Comparison of ENCODE assay signal across 28 cellular contexts in the genomic region with DNA sequence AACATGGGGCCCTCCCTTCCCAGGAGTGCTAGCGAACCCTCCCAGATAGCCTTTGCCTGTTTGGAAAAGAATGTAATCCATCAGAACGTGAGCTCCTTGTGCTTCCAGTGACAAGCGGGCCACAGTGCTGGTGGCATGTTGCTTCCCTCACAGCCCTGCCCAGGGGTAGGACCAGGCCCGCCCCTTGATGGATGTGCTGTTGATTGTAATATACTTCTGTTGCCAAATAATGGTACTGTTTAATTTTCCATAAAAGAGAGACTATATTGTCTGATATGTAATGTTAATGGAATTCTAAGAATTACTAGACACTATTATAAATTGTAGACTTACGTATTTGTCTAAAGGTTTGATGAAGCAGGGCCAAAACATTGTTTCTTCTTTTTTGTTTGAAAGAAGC. TPM values are rescaled to one million over a fixed set of nuclear protein-coding genes. Genes with fewer than 3 reads are reported as not detected.
DNase-seq lines count a peak whose midpoint lies in the region; ATAC-seq and TF ChIP-seq lines count a peak whose summit lies in the region.
"Had no signal": no experiment of that assay in that cellular context is flagged by ENCODE, and none has a peak within 500 bp of the region (broad histone marks: within the 10 kb centered on the region; RNA-seq: fewer than 3 reads in every experiment).

No MANE protein-coding gene starts in this region.

- no peaks in the 10 kb centered on the region for H3K9me2 ChIP-seq in PC-3 (replicated peaks; ENCODE audit: low read length)

- H2BK12ac ChIP-seq in neuronal stem cell (ENCODE audit: low read length) = no peak overlapping the region

- H3K36me3 ChIP-seq in PC-3 (ENCODE audit: low read depth, low read length) (peaks cover 19% of the 10 kb centered on the region), esophagus muscularis mucosa (peaks cover 0 to 36% (median 31%) of the 10 kb centered on the region in 4 donors), neuronal stem cell (replicated peaks in 1 of 2; ENCODE audit: control insufficient read depth in 2 of 2, insufficient read depth in 2 of 2, low read length in 2 of 2) (peaks cover 18 to 34% of the 10 kb centered on the region in 2 donors)
- H3K36me3 ChIP-seq: ovary had no signal

- no peak overlapping the region for H3K14ac ChIP-seq in neuronal stem cell (ENCODE audit: low read length)

- WGBS in esophagus muscularis mucosa = 51% methylated on average over 5 of the region's 5 CpGs
- WGBS in neuronal stem cell (ENCODE audit: extremely low coverage in 2 of 2, insufficient read length in 2 of 2, insufficient replicate concordance in 1 of 2), 2 donors = no CpG with 5 or more reads among the region's 5 CpGs

- ATAC-seq in PC-3 = peak; percentile 45
- no peak for ATAC-seq in HG02642 (IDR thresholded peaks at IDR 0.05; ENCODE audit: poor library complexity, unreplicated experiment)
- ATAC-seq in HG02798 (IDR thresholded peaks at IDR 0.05; ENCODE audit: poor library complexity, unreplicated experiment) = no peak
- ATAC-seq: heart left ventricle; left colon; natural killer cell; stimulated activated naive B cell treated with anti-CD40 and anti-IgM and Interleukin-4, amounts not matched to agents 10 μg/mL and 1 μg/mL and 100 μg/mL, for 72 hours had no signal

- TF ChIP-seq CTCF in AG04450 (IDR thresholded peaks at IDR 0.05; ENCODE audit: low read depth, low read length) = no peak
- no peak for TF ChIP-seq CTCF in PC-3 (conservative IDR thresholded peaks at IDR 0.05; ENCODE audit: low read depth, low read length)
- TF ChIP-seq CTCF in esophagus muscularis mucosa (IDR thresholded peaks at IDR 0.05) = no peak

- no peaks in the 10 kb centered on the region for H4K20me1 ChIP-seq in PC-3 (ENCODE audit: low read length)

- H2BK120ac ChIP-seq in neuronal stem cell (ENCODE audit: low read depth, low read length) = no peak overlapping the region

- H2AFZ ChIP-seq in PC-3 (ENCODE audit: low read length) (no peak overlapping the region), neuronal stem cell (ENCODE audit: low read length) (peak overlapping the region; percentile 31)

- H3K9me3 ChIP-seq in AG04450 (ENCODE audit: control insufficient read depth, insufficient read depth, low read length) (no peaks in the 10 kb centered on the region), PC-3 (ENCODE audit: low read length) (no peaks in the 10 kb centered on the region), esophagus muscularis mucosa (no peaks in the 10 kb centered on the region), neuronal stem cell (replicated peaks in 1 of 2; ENCODE audit: control insufficient read depth in 2 of 2, insufficient read depth in 1 of 2, low read depth in 1 of 2, low read length in 2 of 2) (peaks cover 0 to 3% of the 10 kb centered on the region in 2 donors)
- H3K9me3 ChIP-seq: heart left ventricle, ovary, Peyer's patch, right atrium auricular region, SJCRH30 had no signal

- intact Hi-C loops in PC-3 (cut with micrococcal nuclease) (no loop called here), esophagus muscularis mucosa (cut with DNase I) (loop anchor here (10.0 kb wide), 1 partner anchor 84 kb away; no protein-coding TSS in a partner anchor)

- H3K9ac ChIP-seq in PC-3 (ENCODE audit: low read length) = no peak overlapping the region
- H3K9ac ChIP-seq in neuronal stem cell (ENCODE audit: low read depth, low read length, poor library complexity) = no peak overlapping the region

- H3K4me2 ChIP-seq in PC-3 (ENCODE audit: low read length) = no peak overlapping the region
- no peak overlapping the region for H3K4me2 ChIP-seq in neuronal stem cell (ENCODE audit: insufficient read depth, low read length, poor library complexity, severe bottlenecking)

- no peak overlapping the region for H2AK5ac ChIP-seq in neuronal stem cell (ENCODE audit: low read depth, low read length)

- TF ChIP-seq EP300 in esophagus muscularis mucosa (IDR thresholded peaks at IDR 0.05) = no peak

- H3K4ac ChIP-seq in neuronal stem cell (ENCODE audit: low read length) = no peak overlapping the region

- no peak overlapping the region for H2BK5ac ChIP-seq in neuronal stem cell (ENCODE audit: low read length)

- no peak overlapping the region for H4K91ac ChIP-seq in neuronal stem cell (ENCODE audit: low read depth, low read length, poor library complexity)

- DNase-seq in AG04450 (ENCODE audit: low read depth, low spot score) (no peak), PC-3 (peak; percentile 15), esophagus muscularis mucosa (ENCODE audit: extremely low spot score) (no peak), neuronal stem cell (ENCODE audit: low spot score) (no peak), islet precursor cell (no peak)
- no peak for DNase-seq in stimulated activated CD4-positive, alpha-beta T cell treated with anti-CD3 and anti-CD28 coated beads, Interleukin-12 subunit alpha, Interleukin-12 subunit beta, amount 100 ng/mL, for 4 hours
- DNase-seq: activated CD4-positive, alpha-beta memory T cell treated with anti-CD3 and anti-CD28 coated beads, Interleukin-2, amount 10 ng/mL, durations not matched to agents 7 days and 5 days; activated CD4-positive, CD25-positive, alpha-beta regulatory T cell treated with anti-CD3 and anti-CD28 coated beads, Interleukin-2, amount 50 U/mL, for 72 hours; activated effector memory CD4-positive, alpha-beta T cell treated with Interleukin-2 at 50 U/mL for 16 hours; activated naive CD8-positive, alpha-beta T cell treated with anti-CD3 and anti-CD28 coated beads for 36 hours; DMS79 treated with DMSO at 0.1 percent for 48 hours; H7; heart left ventricle; Kasumi-1; left colon; mesendoderm; natural killer cell; NCI-H1048; NCI-H187; NCI-H526 treated with DMSO at 0.1 percent for 48 hours; ovary; SJCRH30; stimulated activated CD4-positive, alpha-beta T cell treated with anti-CD3 and anti-CD28 coated beads, Interleukin-4, amount 100 ng/mL, for 24 hours; stimulated activated naive B cell treated with anti-CD40 and anti-IgM and Interleukin-4, amounts not matched to agents 10 μg/mL and 1 μg/mL and 100 μg/mL, for 72 hours had no signal

- H3K4me1 ChIP-seq in PC-3 (ENCODE audit: insufficient read depth, low read length) (peaks cover 13% of the 10 kb centered on the region), esophagus muscularis mucosa (peaks cover 7 to 26% (median 23%) of the 10 kb centered on the region in 4 donors), neuronal stem cell (ENCODE audit: control insufficient read depth in 2 of 2, insufficient read depth in 1 of 2, low read depth in 1 of 2, low read length in 2 of 2) (peaks cover 9 to 17% of the 10 kb centered on the region in 2 donors)

- H3F3A ChIP-seq in PC-3 (ENCODE audit: low read length, unreplicated experiment) = no peaks in the 10 kb centered on the region

- CTCF ChIA-PET in AG04450 (lab: Charles Lee) (interaction anchor here (2.0 kb wide), 1 partner anchor 293 kb away, joined by 10 read pairs; no protein-coding TSS in a partner anchor), PC-3 (lab: Charles Lee) (interaction anchor here (0.7 kb wide), 1 partner anchor 257 kb away, joined by 7 read pairs; the partner anchor contains the start of gene ITSN1)

- POLR2A ChIA-PET in AG04450 (lab: Yijun Ruan, JAX) = interaction anchor here (0.8 to 1.5 kb wide), 4 partner anchors 97 to 468 kb away, joined by 3 to 4 read pairs (median 4); no protein-coding TSS in a partner anchor
- POLR2A ChIA-PET in PC-3 (lab: Charles Lee; ENCODE audit: unreplicated experiment) = interaction anchor here (0.6 kb wide), 1 partner anchor 10 kb away, joined by 3 read pairs; no protein-coding TSS in a partner anchor

- no peaks in the 10 kb centered on the region for H3K27me3 ChIP-seq in AG04450 (ENCODE audit: control insufficient read depth, insufficient read depth, low read length)
- H3K27me3 ChIP-seq in PC-3 (ENCODE audit: low read length) = no peaks in the 10 kb centered on the region
- H3K27me3 ChIP-seq in esophagus muscularis mucosa = no peaks in the 10 kb centered on the region
- peaks cover 0 to 2% (median 0%) of the 10 kb centered on the region in 3 experiments for H3K27me3 ChIP-seq in neuronal stem cell (ENCODE audit: control insufficient read depth in 3 of 3, insufficient read depth in 3 of 3, low read depth in 1 of 3, low read length in 3 of 3)
- H3K27me3 ChIP-seq: heart left ventricle, ovary, Peyer's patch, right atrium auricular region, SJCRH30 had no signal

- H3K27ac ChIP-seq in AG04450 (ENCODE audit: low read depth, low read length) (peak overlapping the region; percentile 71), PC-3 (ENCODE audit: low read length) (no peak overlapping the region), esophagus muscularis mucosa (replicated peaks in 1 of 4) (peak overlapping the region in 3 of 4 donors; percentile 58 to 76 (median 71)), neuronal stem cell (replicated peaks; ENCODE audit: low read length) (no peak overlapping the region)
- H3K27ac ChIP-seq: SJCRH30 had no signal

- H2BK15ac ChIP-seq in neuronal stem cell (ENCODE audit: low read length) = no peak overlapping the region

- no peak overlapping the region for H3K18ac ChIP-seq in neuronal stem cell (ENCODE audit: low read length)

- H3K4me3 ChIP-seq in AG04450 (ENCODE audit: low read depth, low read length) (no peak overlapping the region), PC-3 (ENCODE audit: low read length) (no peak overlapping the region), esophagus muscularis mucosa (no peak overlapping the region), neuronal stem cell (ENCODE audit: low read length in 2 of 2) (no peak overlapping the region)
- H3K4me3 ChIP-seq: heart left ventricle, ovary, Peyer's patch, right atrium auricular region, SJCRH30 had no signal

- H3K23ac ChIP-seq in neuronal stem cell (ENCODE audit: low read depth, low read length, poor library complexity) = no peak overlapping the region

- H3K79me2 ChIP-seq in PC-3 (ENCODE audit: low read length) = no peaks in the 10 kb centered on the region

- no peaks in the 10 kb centered on the region for H3K79me1 ChIP-seq in neuronal stem cell (ENCODE audit: low read depth, low read length)

- TF ChIP-seq POLR2A in esophagus muscularis mucosa (IDR thresholded peaks at IDR 0.05; ENCODE audit: low read depth) = no peak

- no peak overlapping the region for H4K8ac ChIP-seq in neuronal stem cell (ENCODE audit: low read depth, low read length)

- no TSS peak for BruUV-seq in PC-3 (replicated peaks; lab: Mats Ljungman, UMichigan)

RNA-seq across cellular contexts. Expression of gene ATP5PO, which starts 16.4 kb away (rescaled TPM):
- polyA plus RNA-seq in AG04450 (2011; rRNA removed) = 300 and 365 TPM in 2 replicates
- 40.1 and 58.9 TPM in 2 replicates for polyA minus RNA-seq in AG04450 (2011; rRNA and poly(A)+ RNA removed)
- 288 and 386 TPM in 2 replicates for total RNA-seq in PC-3 (2014; rRNA removed)
- total RNA-seq in esophagus muscularis mucosa = 100 to 1,000 TPM; 130 to 289 (median 195) TPM
- 378 TPM for polyA plus RNA-seq in neuronal stem cell (2013, experiment 1 of 2)
- polyA plus RNA-seq in neuronal stem cell (2013, experiment 2 of 2) = 387 TPM

Comparison
In these comparisons a context has a peak if more than half of its experiments do, and no peak if none do; other contexts are left out.
1. H3K27ac ChIP-seq: peak in AG04450 (single experiment) and esophagus muscularis mucosa (3 of 4); none in PC-3 (single experiment) and neuronal stem cell (single experiment).